ENCODE assay signal across 18 cellular contexts in genomic region chr10:114542373-114542772, GRCh38.
DNase-seq lines count a peak whose midpoint lies in the region; ATAC-seq, FAIRE-seq and TF ChIP-seq lines count a peak whose summit lies in the region.
"Had no signal": no experiment of that assay in that cellular context is flagged by ENCODE, and none has a peak within 500 bp of the region (broad histone marks: within the 10 kb centered on the region; RNA-seq: fewer than 3 reads in every experiment).

No MANE protein-coding gene starts in this region.

- in situ Hi-C loops in K562 (cut with MboI): loop anchor here (10.0 kb wide), 1 partner anchor 152 kb away; no protein-coding TSS in a partner anchor

- H3K9me3 Mint-ChIP-seq in activated T-cell treated with anti-CD3 and anti-CD28 coated beads, Interleukin-2, amount 50 U/mL, for 24 hours: no peaks in the 10 kb centered on the region
- H3K9me3 Mint-ChIP-seq in stimulated activated naive B cell treated with anti-CD40 and anti-IgM and Interleukin-4, amounts not matched to agents 10 μg/mL and 1 μg/mL and 100 μg/mL, for 72 hours: no peaks in the 10 kb centered on the region

- no peak overlapping the region for H3K9ac ChIP-seq in K562 (ENCODE audit: insufficient read depth in 1 of 2, low read depth in 2 of 2, low read length in 2 of 2)

- no peaks in the 10 kb centered on the region for H4K20me1 ChIP-seq in K562 (replicated peaks; ENCODE audit: control insufficient read depth, insufficient read depth, low read length)

- H3K4me2 ChIP-seq in K562 (ENCODE audit: insufficient read depth, low read length): no peak overlapping the region
- H3K4me2 ChIP-seq: smooth muscle cell had no signal

- H3K27me3 ChIP-seq in K562 (ENCODE audit: control insufficient read depth in 2 of 2, insufficient read depth in 2 of 2, low read length in 2 of 2): no peaks in the 10 kb centered on the region; a peak in 2 of 5 replicates
- H3K27me3 ChIP-seq: adrenal gland, left lung had no signal

- H3K4me3 Mint-ChIP-seq in activated T-cell treated with anti-CD3 and anti-CD28 coated beads, Interleukin-2, amount 50 U/mL, for 24 hours: peak overlapping the region; percentile 39
- H3K4me3 Mint-ChIP-seq in stimulated activated naive B cell treated with anti-CD40 and anti-IgM and Interleukin-4, amounts not matched to agents 10 μg/mL and 1 μg/mL and 100 μg/mL, for 72 hours: no peak overlapping the region

- no peak for FAIRE-seq in K562 (lab: Jason Lieb, UNC)

- no peak overlapping the region for H3K4me3 ChIP-seq in K562
- H3K4me3 ChIP-seq: adrenal gland, left lung, smooth muscle cell had no signal

- no peaks in the 10 kb centered on the region for H3K79me2 ChIP-seq in K562 (ENCODE audit: control insufficient read depth, insufficient read depth, low read length)

- H3K36me3 ChIP-seq in KOPT-K1 (ENCODE audit: insufficient read depth, low read length) (no peaks in the 10 kb centered on the region), K562 (ENCODE audit: control insufficient read depth, insufficient read depth, low read length) (no peaks in the 10 kb centered on the region)

- no peaks in the 10 kb centered on the region for H3K9me1 ChIP-seq in K562 (ENCODE audit: control insufficient read depth, insufficient read depth, low read length)

- TF ChIP-seq POLR2A in K562 (conservative IDR thresholded peaks at IDR 0.05): no peak

- POLR2A ChIA-PET in K562 (lab: Yijun Ruan, JAX): interaction anchor here (1.0 kb wide), 1 partner anchor 15 kb away, joined by 3 read pairs; no protein-coding TSS in a partner anchor

- H2AFZ ChIP-seq in K562 (ENCODE audit: low read depth, low read length): no peak overlapping the region

- H3K9me3 ChIP-seq in KOPT-K1 (ENCODE audit: insufficient read depth, low read length, poor library complexity, severe bottlenecking) (no peaks in the 10 kb centered on the region), K562 (replicated peaks; ENCODE audit: control insufficient read depth, insufficient read depth, low read depth, low read length) (no peaks in the 10 kb centered on the region)
- H3K9me3 ChIP-seq: adrenal gland, Caco-2, left lung had no signal

- TF ChIP-seq CTCF in K562 (IDR thresholded peaks at IDR 0.05 in 2 of 3, conservative IDR thresholded peaks at IDR 0.05 in 1 of 3; ENCODE audit: insufficient read depth in 2 of 3, low read depth in 1 of 3, low read length in 3 of 3) (no peak), GM20000 (IDR thresholded peaks at IDR 0.05; ENCODE audit: extremely low read depth, missing control alignments) (no peak)

- H3K27ac ChIP-seq in KOPT-K1 (ENCODE audit: low read depth, low read length, poor library complexity, severe bottlenecking): peak overlapping the region; percentile 71
- no peak overlapping the region for H3K27ac ChIP-seq in K562 (ENCODE audit: extremely low read depth, low read depth, low read length)

- H3K4me1 ChIP-seq in K562 (replicated peaks in 1 of 2; ENCODE audit: control insufficient read depth in 2 of 2, insufficient read depth in 2 of 2, low read length in 2 of 2): no peaks in the 10 kb centered on the region
- H3K4me1 ChIP-seq: Caco-2 had no signal

- no peak for DNase-seq in activated T-cell treated with anti-CD3 and anti-CD28 coated beads, Interleukin-2, amount 50 U/mL, for 24 hours
- no peak for DNase-seq in activated T-cell treated with anti-CD3 and anti-CD28 coated beads for 4 hours
- DNase-seq in K562 (ENCODE audit: extremely low read depth in 1 of 4, low spot score in 3 of 4): no peak
- DNase-seq in stimulated activated naive B cell treated with anti-CD40 and anti-IgM and Interleukin-4, amounts not matched to agents 10 μg/mL and 1 μg/mL and 100 μg/mL, for 72 hours: no peak
- no peak for DNase-seq in GM20000 (ENCODE audit: low spot score)
- DNase-seq in amniotic stem cell (lab: John Stamatoyannopoulos, UW): no peak
- no peak for DNase-seq in HuH-7.5 (ENCODE audit: low spot score)
- DNase-seq: Caco-2; caudate nucleus; effector CD8-positive, alpha-beta T cell; IMR-90; left lung; NCI-H2081 treated with DMSO at 0.1 percent for 48 hours; NCI-H69; stimulated activated naive CD4-positive, alpha-beta T cell had no signal

- intact Hi-C loops in K562 (cut with micrococcal nuclease): no loop called here

- no peak for TF ChIP-seq RAD21 in K562 (CRISPR knock-in tag; conservative IDR thresholded peaks at IDR 0.05 in 1 of 2, IDR thresholded peaks at IDR 0.05 in 1 of 2)

- ATAC-seq in K562: no peak
- no peak for ATAC-seq in stimulated activated naive B cell treated with anti-CD40 and anti-IgM and Interleukin-4, amounts not matched to agents 10 μg/mL and 1 μg/mL and 100 μg/mL, for 72 hours (replicated peaks)

- no peaks in the 10 kb centered on the region for H3K27me3 Mint-ChIP-seq in activated T-cell treated with anti-CD3 and anti-CD28 coated beads, Interleukin-2, amount 50 U/mL, for 24 hours
- H3K27me3 Mint-ChIP-seq in stimulated activated naive B cell treated with anti-CD40 and anti-IgM and Interleukin-4, amounts not matched to agents 10 μg/mL and 1 μg/mL and 100 μg/mL, for 72 hours: no peaks in the 10 kb centered on the region

- WGBS in K562 (ENCODE audit: insufficient coverage, low coverage, missing lambda C conversion rate): 0% methylated on average over 1 of the region's 2 CpGs

- BruUV-seq in K562 (replicated peaks; lab: Mats Ljungman, UMichigan): no TSS peak

- H3K4me1 Mint-ChIP-seq in activated T-cell treated with anti-CD3 and anti-CD28 coated beads, Interleukin-2, amount 50 U/mL, for 24 hours (ENCODE audit: low read depth): peaks cover 89% of the 10 kb centered on the region
- H3K4me1 Mint-ChIP-seq in stimulated activated naive B cell treated with anti-CD40 and anti-IgM and Interleukin-4, amounts not matched to agents 10 μg/mL and 1 μg/mL and 100 μg/mL, for 72 hours: peaks cover 43 to 59% of the 10 kb centered on the region in 2 donors

- CTCF ChIA-PET in K562 (lab: Yijun Ruan, JAX; ENCODE audit: low intra/inter-chr PET ratio): no interaction called here

- peak overlapping the region; percentile 90 for H3K27ac Mint-ChIP-seq in activated T-cell treated with anti-CD3 and anti-CD28 coated beads, Interleukin-2, amount 50 U/mL, for 24 hours
- H3K27ac Mint-ChIP-seq in stimulated activated naive B cell treated with anti-CD40 and anti-IgM and Interleukin-4, amounts not matched to agents 10 μg/mL and 1 μg/mL and 100 μg/mL, for 72 hours: peak overlapping the region; percentile 59

- no peak for TF ChIP-seq EP300 in K562 (IDR thresholded peaks at IDR 0.05; ENCODE audit: low read length)

- H3K36me3 Mint-ChIP-seq in activated T-cell treated with anti-CD3 and anti-CD28 coated beads, Interleukin-2, amount 50 U/mL, for 24 hours (ENCODE audit: low read depth): no peaks in the 10 kb centered on the region
- H3K36me3 Mint-ChIP-seq in stimulated activated naive B cell treated with anti-CD40 and anti-IgM and Interleukin-4, amounts not matched to agents 10 μg/mL and 1 μg/mL and 100 μg/mL, for 72 hours: no peaks in the 10 kb centered on the region

TF ChIP-seq in K562, 482 proteins besides CTCF, POLR2A, EP300 and RAD21 (continues in another document):
- TF ChIP-seq EP400 (IDR thresholded peaks at IDR 0.05) (no peak), GTF2F1 (IDR thresholded peaks at IDR 0.05; ENCODE audit: low read depth, low read length) (no peak), SREBF2 (CRISPR knock-in tag; IDR thresholded peaks at IDR 0.05) (no peak)
